Comparison of ENCODE assay signal across 8 cellular contexts in genomic region chr22:23178512-23179254, GRCh38. TPM values are rescaled to one million over a fixed set of nuclear protein-coding genes. Genes with fewer than 3 reads are reported as not detected.
DNase-seq lines count a peak whose midpoint lies in the region; ATAC-seq and TF ChIP-seq lines count a peak whose summit lies in the region.

No MANE protein-coding gene starts in this region.

- H4K20me1 ChIP-seq in OCI-LY1 (ENCODE audit: insufficient read depth, low read length), result no peaks in the 10 kb centered on the region

- peak overlapping the region; percentile 27 for H3K4me3 Mint-ChIP-seq in activated T-cell treated with anti-CD3 and anti-CD28 coated beads, Interleukin-2, amount 50 U/mL, for 4 hours
- peak overlapping the region; percentile 44 to 94 (median 82) for H3K4me3 Mint-ChIP-seq in naive thymus-derived CD8-positive, alpha-beta T cell

- peak; percentile 98 for TF ChIP-seq CTCF in OCI-LY1 (IDR thresholded peaks at IDR 0.05; ENCODE audit: low read length)

- DNase-seq in AML-193 (lab: John Stamatoyannopoulos, UW) (peak; percentile 47 to 50), H4 (ENCODE audit: low spot score) (peak; percentile 28), NCI-H2029 treated with DMSO at 0.1 percent for 48 hours (lab: John Stamatoyannopoulos, UW) (no peak)
- DNase-seq in activated T-cell treated with anti-CD3 and anti-CD28 coated beads, Interleukin-2, amount 50 U/mL, for 4 hours, result peak; percentile 63
- peak; percentile 34 to 79 (median 62) for DNase-seq in naive thymus-derived CD8-positive, alpha-beta T cell

- POLR2A ChIA-PET in naive thymus-derived CD8-positive, alpha-beta T cell (lab: Charles Lee), result interaction anchor here (0.9 to 3.9 kb wide), 7 partner anchors 34 to 114 kb away, joined by 3 to 29 read pairs (median 5); no protein-coding TSS in a partner anchor

- no peaks in the 10 kb centered on the region for H3K27me3 Mint-ChIP-seq in activated T-cell treated with anti-CD3 and anti-CD28 coated beads, Interleukin-2, amount 50 U/mL, for 4 hours (ENCODE audit: low read depth)
- no peaks in the 10 kb centered on the region for H3K27me3 Mint-ChIP-seq in naive thymus-derived CD8-positive, alpha-beta T cell

- H3K4me1 ChIP-seq in OCI-LY1 (ENCODE audit: insufficient read depth, low read length, severe bottlenecking) (peaks cover 56% of the 10 kb centered on the region), esophagus (ENCODE audit: control insufficient read depth in 2 of 2, insufficient read depth in 2 of 2, low read length in 1 of 2) (peaks cover 7 to 34% of the 10 kb centered on the region in 2 donors), stomach smooth muscle (ENCODE audit: control insufficient read depth, insufficient read depth, low read length) (peaks cover 46% of the 10 kb centered on the region)

- no peaks in the 10 kb centered on the region for H3K27me3 ChIP-seq in OCI-LY1 (ENCODE audit: insufficient read depth, low read length)
- no peaks in the 10 kb centered on the region for H3K27me3 ChIP-seq in esophagus (ENCODE audit: control insufficient read depth in 1 of 2, insufficient read depth in 2 of 2, low read length in 2 of 2)
- H3K27me3 ChIP-seq in stomach smooth muscle (ENCODE audit: control insufficient read depth in 1 of 2, insufficient read depth in 2 of 2, low read length in 2 of 2), result no peaks in the 10 kb centered on the region

- H3K4me2 ChIP-seq in OCI-LY1 (ENCODE audit: low read length), result peak overlapping the region; percentile 82

- no peak for ATAC-seq in activated T-cell treated with anti-CD3 and anti-CD28 coated beads, Interleukin-2, amount 50 U/mL, for 4 hours
- peak; percentile 13 to 19 for ATAC-seq in naive thymus-derived CD8-positive, alpha-beta T cell

- no peaks in the 10 kb centered on the region for H3K9me3 ChIP-seq in OCI-LY1 (ENCODE audit: low read length)
- peaks cover 0 to 3% of the 10 kb centered on the region in 2 donors for H3K9me3 ChIP-seq in esophagus (ENCODE audit: control insufficient read depth in 2 of 2, insufficient read depth in 1 of 2, low read depth in 1 of 2, low read length in 1 of 2)
- no peaks in the 10 kb centered on the region for H3K9me3 ChIP-seq in stomach smooth muscle (ENCODE audit: control insufficient read depth in 2 of 2, low read length in 2 of 2)

- no peaks in the 10 kb centered on the region for H3K9me2 ChIP-seq in OCI-LY1 (ENCODE audit: low read depth, low read length)

- H3K27ac Mint-ChIP-seq in naive thymus-derived CD8-positive, alpha-beta T cell, result peak overlapping the region; percentile 57 to 93 (median 88)

- H3K9me3 Mint-ChIP-seq in activated T-cell treated with anti-CD3 and anti-CD28 coated beads, Interleukin-2, amount 50 U/mL, for 4 hours, result no peaks in the 10 kb centered on the region
- peaks cover 0 to 15% (median 0%) of the 10 kb centered on the region in 9 donors for H3K9me3 Mint-ChIP-seq in naive thymus-derived CD8-positive, alpha-beta T cell

- 23 to 30% methylated on average over 9 of the region's 9 CpGs for WGBS in esophagus, 2 donors

- H3K4me1 Mint-ChIP-seq in activated T-cell treated with anti-CD3 and anti-CD28 coated beads, Interleukin-2, amount 50 U/mL, for 4 hours (ENCODE audit: low read depth), result peaks cover 56% of the 10 kb centered on the region
- H3K4me1 Mint-ChIP-seq in naive thymus-derived CD8-positive, alpha-beta T cell, result peaks cover 36 to 64% (median 49%) of the 10 kb centered on the region in 4 donors

- no peak overlapping the region for H2AFZ ChIP-seq in OCI-LY1 (ENCODE audit: low read length)

- H3K27ac ChIP-seq in OCI-LY1 (ENCODE audit: low read depth, low read length, poor library complexity, severe bottlenecking), result peak overlapping the region; percentile 91
- H3K27ac ChIP-seq in esophagus (ENCODE audit: low read depth in 2 of 2, low read length in 1 of 2), result peak overlapping the region; percentile 80 to 88
- H3K27ac ChIP-seq in stomach smooth muscle (ENCODE audit: low read length), result peak overlapping the region; percentile 91

- peak overlapping the region; percentile 67 for H3K4me3 ChIP-seq in OCI-LY1 (ENCODE audit: low read depth, low read length, poor library complexity, severe bottlenecking)
- H3K4me3 ChIP-seq in esophagus (ENCODE audit: low read depth in 1 of 2, low read length in 2 of 2), result no peak overlapping the region
- H3K4me3 ChIP-seq in stomach smooth muscle (ENCODE audit: low read length in 2 of 2), result peak overlapping the region in 1 of 2 donors; percentile 44

- peaks cover 24% of the 10 kb centered on the region for H3K79me2 ChIP-seq in OCI-LY1 (ENCODE audit: insufficient read depth, low read length)

- no peaks in the 10 kb centered on the region for H3F3A ChIP-seq in OCI-LY1 (ENCODE audit: insufficient read depth, low read length)

- H3K9ac ChIP-seq in OCI-LY1 (ENCODE audit: low read length), result peak overlapping the region; percentile 64; the same call in 1 of the 2 replicates
- H3K9ac ChIP-seq in stomach smooth muscle (ENCODE audit: low read length in 2 of 2), result peak overlapping the region; percentile 65 to 74

- H3K36me3 ChIP-seq in OCI-LY1 (ENCODE audit: insufficient read depth, low read length) (peaks cover 25% of the 10 kb centered on the region), esophagus (ENCODE audit: control insufficient read depth in 2 of 2, insufficient read depth in 2 of 2, low read length in 1 of 2) (peaks cover 0 to 4% of the 10 kb centered on the region in 2 donors), stomach smooth muscle (ENCODE audit: control insufficient read depth in 2 of 2, insufficient read depth in 2 of 2, low read length in 2 of 2) (peaks cover 0 to 2% of the 10 kb centered on the region in 2 donors)

- peaks cover 2% of the 10 kb centered on the region for H3K36me3 Mint-ChIP-seq in activated T-cell treated with anti-CD3 and anti-CD28 coated beads, Interleukin-2, amount 50 U/mL, for 4 hours (ENCODE audit: insufficient read depth)
- no peaks in the 10 kb centered on the region for H3K36me3 Mint-ChIP-seq in naive thymus-derived CD8-positive, alpha-beta T cell

RNA-seq across cellular contexts. Expression of gene BCR, which starts 1.6 kb away (rescaled TPM):
- 8.4 and 10.1 TPM in 2 replicates for total RNA-seq in H4 (2014; rRNA removed; shearing (Covaris generic))
- total RNA-seq in activated T-cell treated with anti-CD3 and anti-CD28 coated beads, Interleukin-2, amount 50 U/mL, for 4 hours, result 10 to 100 TPM; 58.2 to 63.1 (median 61.3) TPM
- 10 to 100 TPM; 27.8 to 30.2 TPM for polyA plus RNA-seq in esophagus
- total RNA-seq in naive thymus-derived CD8-positive, alpha-beta T cell, result 10 to 100 TPM; 72.1 to 76.9 TPM
- polyA plus RNA-seq in naive thymus-derived CD8-positive, alpha-beta T cell, result 10 to 100 TPM in 1 of 3 donors, 1 to 10 TPM in 2; 3.8 to 18.3 (median 5.6) TPM

RNA-seq across cellular contexts. Expression of gene RAB36, which starts 33.4 kb away (rescaled TPM):
- 3.0 and 3.7 TPM in 2 replicates for total RNA-seq in H4 (2014; rRNA removed; shearing (Covaris generic))
- under 1 TPM; 0.47 to 0.61 (median 0.49) TPM for total RNA-seq in activated T-cell treated with anti-CD3 and anti-CD28 coated beads, Interleukin-2, amount 50 U/mL, for 4 hours
- polyA plus RNA-seq in esophagus, result 1 to 10 TPM; 1.6 to 1.7 TPM
- 1 to 10 TPM; 1.1 to 1.2 TPM for total RNA-seq in naive thymus-derived CD8-positive, alpha-beta T cell
- 1 to 10 TPM in 1 of 3 donors, under 1 TPM in 2; 0.66 to 2.0 (median 0.97) TPM for polyA plus RNA-seq in naive thymus-derived CD8-positive, alpha-beta T cell

RNA-seq across cellular contexts. Expression of gene RSPH14, which starts 36.9 kb away (rescaled TPM):
- not detected in 2 replicates for total RNA-seq in H4 (2014; rRNA removed; shearing (Covaris generic))
- total RNA-seq in activated T-cell treated with anti-CD3 and anti-CD28 coated beads, Interleukin-2, amount 50 U/mL, for 4 hours, result not detected
- polyA plus RNA-seq in esophagus, result under 1 TPM; 0.24 to 0.29 TPM
- under 1 TPM in 1 of 2 experiments, not detected in 1; 0.77 TPM for total RNA-seq in naive thymus-derived CD8-positive, alpha-beta T cell
- polyA plus RNA-seq in naive thymus-derived CD8-positive, alpha-beta T cell, result under 1 TPM in 1 of 3 donors, not detected in 2; 0.26 TPM

Comparison
In these comparisons a context has a peak if more than half of its experiments do, and no peak if none do; other contexts are left out.
1. ATAC-seq: peak in naive thymus-derived CD8-positive, alpha-beta T cell (2 of 2); none in activated T-cell treated with anti-CD3 and anti-CD28 coated beads, Interleukin-2, amount 50 U/mL, for 4 hours (0 of 2).
2. Peak in every context shown above with its lines, with median percentiles within 50 percentile points of each other: H3K27ac ChIP-seq.